In the genomic region with DNA sequence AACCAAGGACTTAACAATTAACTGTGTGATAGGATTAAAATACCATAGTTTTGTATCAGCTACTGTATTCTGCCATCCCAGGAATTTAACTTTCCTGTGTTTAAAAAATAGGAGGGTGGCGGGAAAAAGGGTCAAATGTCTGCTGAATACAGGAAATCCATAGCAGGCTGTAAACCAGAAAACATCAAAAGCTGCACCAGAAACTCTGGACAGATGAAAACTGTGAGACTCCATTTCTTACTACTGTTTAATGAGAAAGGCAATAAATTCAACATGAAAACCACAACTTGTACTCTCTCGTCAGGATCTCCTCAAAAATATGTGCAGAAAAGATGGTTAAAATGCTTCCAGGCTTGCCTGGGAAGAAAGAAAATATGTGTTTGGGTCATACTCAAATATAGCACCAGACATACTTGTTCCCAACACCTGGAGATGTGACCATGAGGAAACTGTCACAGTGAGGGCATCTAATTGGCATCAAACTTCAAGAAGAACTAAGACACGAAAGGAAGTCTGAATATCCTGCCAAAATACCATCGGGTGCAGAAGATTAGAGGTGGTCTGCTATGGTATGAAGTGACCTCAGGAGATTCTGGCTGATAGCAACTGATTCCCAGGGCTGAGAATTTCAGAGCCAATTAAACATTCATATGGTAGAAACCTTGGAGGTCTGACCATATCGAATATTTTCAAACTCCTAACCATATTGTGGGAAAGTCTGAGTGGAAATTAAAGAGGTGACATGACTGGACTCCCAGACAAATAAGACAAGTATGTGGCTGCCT, we compare ENCODE assay signal across 1 cellular context.
A peak's percentile ranks its signal among the peaks of the same experiment; 100 is the strongest.
TF ChIP-seq lines count a peak whose summit lies in the region.

No MANE protein-coding gene starts in this region.

TF ChIP-seq in SK-N-SH, 30 proteins besides CTCF, POLR2A, EP300 and RAD21 (continued from another document):
- TF ChIP-seq, protein P1, sequence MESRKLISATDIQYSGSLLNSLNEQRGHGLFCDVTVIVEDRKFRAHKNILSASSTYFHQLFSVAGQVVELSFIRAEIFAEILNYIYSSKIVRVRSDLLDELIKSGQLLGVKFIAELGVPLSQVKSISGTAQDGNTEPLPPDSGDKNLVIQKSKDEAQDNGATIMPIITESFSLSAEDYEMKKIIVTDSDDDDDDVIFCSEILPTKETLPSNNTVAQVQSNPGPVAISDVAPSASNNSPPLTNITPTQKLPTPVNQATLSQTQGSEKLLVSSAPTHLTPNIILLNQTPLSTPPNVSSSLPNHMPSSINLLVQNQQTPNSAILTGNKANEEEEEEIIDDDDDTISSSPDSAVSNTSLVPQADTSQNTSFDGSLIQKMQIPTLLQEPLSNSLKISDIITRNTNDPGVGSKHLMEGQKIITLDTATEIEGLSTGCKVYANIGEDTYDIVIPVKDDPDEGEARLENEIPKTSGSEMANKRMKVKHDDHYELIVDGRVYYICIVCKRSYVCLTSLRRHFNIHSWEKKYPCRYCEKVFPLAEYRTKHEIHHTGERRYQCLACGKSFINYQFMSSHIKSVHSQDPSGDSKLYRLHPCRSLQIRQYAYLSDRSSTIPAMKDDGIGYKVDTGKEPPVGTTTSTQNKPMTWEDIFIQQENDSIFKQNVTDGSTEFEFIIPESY (IDR thresholded peaks at IDR 0.05; ENCODE audit: borderline replicate concordance, low read depth), result no peak
- TF ChIP-seq NRF1 (IDR thresholded peaks at IDR 0.05; ENCODE audit: low read depth, low read length) (no peak), YY1 (IDR thresholded peaks at IDR 0.05; ENCODE audit: low read depth) (no peak), CHD2 (IDR thresholded peaks at IDR 0.05; ENCODE audit: low read length, partially characterized antibody) (no peak), TAF1 (IDR thresholded peaks at IDR 0.05; ENCODE audit: borderline replicate concordance, low read depth, low read length) (no peak), RFX5 (IDR thresholded peaks at IDR 0.05; ENCODE audit: low read length) (no peak), FOXM1 (IDR thresholded peaks at IDR 0.05; ENCODE audit: low read depth) (0 out of 2 replicates have a peak, but pooled peaks have one; percentile 9), JUND (IDR thresholded peaks at IDR 0.05) (peak; percentile 21), POLR2AphosphoS5 (IDR thresholded peaks at IDR 0.05; ENCODE audit: low read depth, low read length) (0 out of 2 replicates have a peak, but pooled peaks have one; percentile 16), TEAD4 (IDR thresholded peaks at IDR 0.05; ENCODE audit: borderline replicate concordance, insufficient read depth) (0 out of 2 replicates have a peak, but pooled peaks have one; percentile 32), FOXJ3 (CRISPR knock-in tag; IDR thresholded peaks at IDR 0.05) (no peak), SMC3 (IDR thresholded peaks at IDR 0.05; ENCODE audit: low read depth, low read length) (no peak), EZH2phosphoT487 (IDR thresholded peaks at IDR 0.05; ENCODE audit: borderline replicate concordance, low read depth) (no peak), GATA2 (CRISPR knock-in tag; IDR thresholded peaks at IDR 0.05) (no peak)
- TF ChIP-seq, protein P2, sequence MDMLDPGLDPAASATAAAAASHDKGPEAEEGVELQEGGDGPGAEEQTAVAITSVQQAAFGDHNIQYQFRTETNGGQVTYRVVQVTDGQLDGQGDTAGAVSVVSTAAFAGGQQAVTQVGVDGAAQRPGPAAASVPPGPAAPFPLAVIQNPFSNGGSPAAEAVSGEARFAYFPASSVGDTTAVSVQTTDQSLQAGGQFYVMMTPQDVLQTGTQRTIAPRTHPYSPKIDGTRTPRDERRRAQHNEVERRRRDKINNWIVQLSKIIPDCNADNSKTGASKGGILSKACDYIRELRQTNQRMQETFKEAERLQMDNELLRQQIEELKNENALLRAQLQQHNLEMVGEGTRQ (IDR thresholded peaks at IDR 0.05; ENCODE audit: borderline replicate concordance, low read depth, low read length), result no peak
- TF ChIP-seq, protein P3, sequence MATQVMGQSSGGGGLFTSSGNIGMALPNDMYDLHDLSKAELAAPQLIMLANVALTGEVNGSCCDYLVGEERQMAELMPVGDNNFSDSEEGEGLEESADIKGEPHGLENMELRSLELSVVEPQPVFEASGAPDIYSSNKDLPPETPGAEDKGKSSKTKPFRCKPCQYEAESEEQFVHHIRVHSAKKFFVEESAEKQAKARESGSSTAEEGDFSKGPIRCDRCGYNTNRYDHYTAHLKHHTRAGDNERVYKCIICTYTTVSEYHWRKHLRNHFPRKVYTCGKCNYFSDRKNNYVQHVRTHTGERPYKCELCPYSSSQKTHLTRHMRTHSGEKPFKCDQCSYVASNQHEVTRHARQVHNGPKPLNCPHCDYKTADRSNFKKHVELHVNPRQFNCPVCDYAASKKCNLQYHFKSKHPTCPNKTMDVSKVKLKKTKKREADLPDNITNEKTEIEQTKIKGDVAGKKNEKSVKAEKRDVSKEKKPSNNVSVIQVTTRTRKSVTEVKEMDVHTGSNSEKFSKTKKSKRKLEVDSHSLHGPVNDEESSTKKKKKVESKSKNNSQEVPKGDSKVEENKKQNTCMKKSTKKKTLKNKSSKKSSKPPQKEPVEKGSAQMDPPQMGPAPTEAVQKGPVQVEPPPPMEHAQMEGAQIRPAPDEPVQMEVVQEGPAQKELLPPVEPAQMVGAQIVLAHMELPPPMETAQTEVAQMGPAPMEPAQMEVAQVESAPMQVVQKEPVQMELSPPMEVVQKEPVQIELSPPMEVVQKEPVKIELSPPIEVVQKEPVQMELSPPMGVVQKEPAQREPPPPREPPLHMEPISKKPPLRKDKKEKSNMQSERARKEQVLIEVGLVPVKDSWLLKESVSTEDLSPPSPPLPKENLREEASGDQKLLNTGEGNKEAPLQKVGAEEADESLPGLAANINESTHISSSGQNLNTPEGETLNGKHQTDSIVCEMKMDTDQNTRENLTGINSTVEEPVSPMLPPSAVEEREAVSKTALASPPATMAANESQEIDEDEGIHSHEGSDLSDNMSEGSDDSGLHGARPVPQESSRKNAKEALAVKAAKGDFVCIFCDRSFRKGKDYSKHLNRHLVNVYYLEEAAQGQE (IDR thresholded peaks at IDR 0.05; ENCODE audit: low read depth, low read length), result no peak
- TF ChIP-seq, protein P4, sequence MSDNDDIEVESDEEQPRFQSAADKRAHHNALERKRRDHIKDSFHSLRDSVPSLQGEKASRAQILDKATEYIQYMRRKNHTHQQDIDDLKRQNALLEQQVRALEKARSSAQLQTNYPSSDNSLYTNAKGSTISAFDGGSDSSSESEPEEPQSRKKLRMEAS (IDR thresholded peaks at IDR 0.05; ENCODE audit: low read depth), result no peak
